19 cellular contexts compared by ENCODE assay signal in genomic region chr22:49776891-49777290, GRCh38.
"Had no signal": no experiment of that assay in that cellular context is flagged by ENCODE, and none has a peak within 500 bp of the region (broad histone marks: within the 10 kb centered on the region; RNA-seq: fewer than 3 reads in every experiment).

No MANE protein-coding gene starts in this region.

- H3K9me3 ChIP-seq: esophagus squamous epithelium, left lung, tibial artery had no signal

- H3K27me3 Mint-ChIP-seq: activated CD4-positive, alpha-beta T cell treated with anti-CD3 and anti-CD28 coated beads for 36 hours; activated naive CD8-positive, alpha-beta T cell treated with anti-CD3 and anti-CD28 coated beads for 36 hours; brain had no signal

- H3K4me1 Mint-ChIP-seq: WTC11 had no signal

- H3K4me3 ChIP-seq: coronary artery, esophagus squamous epithelium, left lung, tibial artery had no signal

- ATAC-seq: activated CD4-positive, alpha-beta T cell treated with anti-CD3 and anti-CD28 coated beads for 36 hours; left lung; WTC11 had no signal

- H3K4me3 Mint-ChIP-seq: activated CD4-positive, alpha-beta T cell treated with anti-CD3 and anti-CD28 coated beads for 36 hours; activated naive CD8-positive, alpha-beta T cell treated with anti-CD3 and anti-CD28 coated beads for 36 hours; brain; WTC11 had no signal

- H3K27ac ChIP-seq: coronary artery, esophagus squamous epithelium, left lung, tibial artery had no signal

- DNase-seq: activated CD4-positive, alpha-beta T cell treated with anti-CD3 and anti-CD28 coated beads for 36 hours; activated CD4-positive, alpha-beta T cell treated with anti-CD3 and anti-CD28 coated beads, Interleukin-2, amount 50 U/mL, for 48 hours; activated naive CD8-positive, alpha-beta T cell treated with anti-CD3 and anti-CD28 coated beads for 36 hours; amniotic stem cell; caudate nucleus; effector CD4-positive, alpha-beta T cell; esophagus squamous epithelium; hippocampal formation; islet precursor cell; mammary epithelial cell; stimulated activated CD4-positive, alpha-beta T cell treated with anti-CD3 and anti-CD28 coated beads, Interleukin-12 subunit alpha, Interleukin-12 subunit beta, amount 100 ng/mL, for 4 hours; stimulated activated CD4-positive, alpha-beta T cell treated with anti-CD3 and anti-CD28 coated beads, Interleukin-1b, Interleukin-23, amount 100 ng/mL, for 48 hours; stimulated activated CD8-positive, alpha-beta memory T cell treated with anti-CD3 and anti-CD28 coated beads, Interleukin-4, amount 100 ng/mL, for 48 hours; stimulated activated naive CD4-positive, alpha-beta T cell treated with Interleukin-2 at 50 U/mL for 16 hours; tibial artery had no signal

- H3K27me3 ChIP-seq: esophagus squamous epithelium, left lung, tibial artery had no signal

- H3K27ac Mint-ChIP-seq: activated CD4-positive, alpha-beta T cell treated with anti-CD3 and anti-CD28 coated beads for 36 hours; activated naive CD8-positive, alpha-beta T cell treated with anti-CD3 and anti-CD28 coated beads for 36 hours; WTC11 had no signal

- H3K9me3 Mint-ChIP-seq: activated naive CD8-positive, alpha-beta T cell treated with anti-CD3 and anti-CD28 coated beads for 36 hours; brain; WTC11 had no signal
